In genomic region chr6:69942485-69942884, GRCh38 we compare ENCODE assay signal across 21 cellular contexts.
"Had no signal": no experiment of that assay in that cellular context is flagged by ENCODE, and none has a peak within 500 bp of the region (broad histone marks: within the 10 kb centered on the region; RNA-seq: fewer than 3 reads in every experiment).

No MANE protein-coding gene starts in this region.

- ATAC-seq: HepG2 had no signal

- DNase-seq: IMR-90, Karpas-422, KG1, MM.1S, NCI-H1092 treated with DMSO at 0.1 percent for 48 hours, NCI-H1436, NCI-H187, NCI-H2029, NCI-H2081 treated with DMSO at 0.1 percent for 48 hours, NCI-H2171, NCI-H226, NCI-H446, NCI-H510A, NCI-H524 treated with DMSO at 0.1 percent for 48 hours, NCI-H69, NCI-H774, RPMI8226, SHP77, SK-N-SH, T-helper 1 cell had no signal
